Comparison of ENCODE assay signal across 2 cellular contexts in the genomic region with DNA sequence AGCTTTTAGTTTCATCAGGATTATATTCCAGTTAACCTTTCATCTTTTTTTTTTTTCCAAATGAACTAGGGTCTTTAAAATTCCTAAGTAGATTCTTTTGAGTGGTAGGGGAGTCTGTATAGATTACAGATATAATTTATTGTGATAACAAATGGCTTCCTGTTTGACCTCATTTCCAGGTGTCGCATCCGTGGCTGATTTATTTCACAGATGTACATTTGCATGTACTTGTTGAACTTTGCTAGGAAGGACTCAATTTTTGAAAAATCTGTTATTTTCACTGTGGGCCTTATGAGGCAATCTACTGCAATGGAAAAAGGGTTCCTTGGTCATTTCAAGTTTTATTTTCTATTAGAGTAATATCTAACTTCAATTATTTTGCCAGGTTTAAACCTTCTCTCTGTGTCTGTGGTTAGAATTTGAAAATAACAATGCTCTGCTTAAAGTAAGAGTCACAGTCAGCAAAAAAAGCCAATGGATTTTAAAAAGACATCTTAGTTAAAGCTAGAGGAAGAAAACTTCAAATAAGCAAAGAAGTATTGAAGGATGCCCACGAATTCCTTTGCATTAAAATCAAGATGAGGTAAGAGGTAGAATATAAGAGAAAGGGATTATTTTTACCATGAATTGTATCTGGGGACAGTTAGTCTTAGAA.
TF ChIP-seq lines count a peak whose summit lies in the region.

No MANE protein-coding gene starts in this region.

TF ChIP-seq in HepG2, 621 proteins besides CTCF, POLR2A, EP300 and RAD21:
- TF ChIP-seq, protein P1, sequence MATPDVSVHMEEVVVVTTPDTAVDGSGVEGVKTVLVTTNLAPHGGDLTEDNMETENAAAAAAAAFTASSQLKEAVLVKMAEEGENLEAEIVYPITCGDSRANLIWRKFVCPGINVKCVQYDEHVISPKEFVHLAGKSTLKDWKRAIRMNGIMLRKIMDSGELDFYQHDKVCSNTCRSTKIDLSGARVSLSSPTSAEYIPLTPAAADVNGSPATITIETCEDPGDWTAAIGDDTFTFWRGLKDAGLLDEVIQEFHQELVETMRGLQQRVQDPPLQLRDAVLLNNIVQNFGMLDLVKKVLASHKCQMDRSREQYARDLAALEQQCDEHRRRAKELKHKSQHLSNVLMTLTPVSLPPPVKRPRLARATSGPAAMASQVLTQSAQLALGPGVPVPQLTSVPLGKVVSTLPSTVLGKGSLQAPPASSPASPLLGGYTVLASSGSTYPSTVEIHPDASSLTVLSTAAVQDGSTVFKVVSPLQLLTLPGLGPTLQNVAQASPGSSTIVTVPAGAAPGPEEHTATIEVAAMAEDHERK (CRISPR knock-in tag; IDR thresholded peaks at IDR 0.05; ENCODE audit: low read depth) = no peak
- TF ChIP-seq TCF7 (IDR thresholded peaks at IDR 0.05; ENCODE audit: low read depth) = no peak
- TF ChIP-seq HHEX (CRISPR knock-in tag; IDR thresholded peaks at IDR 0.05) = no peak
- peak; percentile 76 to 79 for TF ChIP-seq MAFK (conservative IDR thresholded peaks at IDR 0.05 in 1 of 2, IDR thresholded peaks at IDR 0.05 in 1 of 2; ENCODE audit: low read length in 2 of 2)
- TF ChIP-seq ZBTB21 (CRISPR knock-in tag; IDR thresholded peaks at IDR 0.05) = no peak
- TF ChIP-seq MAFF (IDR thresholded peaks at IDR 0.05; ENCODE audit: low read depth, low read length) = peak; percentile 51; the same call in 1 of the 2 replicates
- no peak for TF ChIP-seq PPARG (CRISPR knock-in tag; conservative IDR thresholded peaks at IDR 0.05)
- TF ChIP-seq ETV5 (CRISPR knock-in tag; IDR thresholded peaks at IDR 0.05; ENCODE audit: borderline replicate concordance) = no peak
- TF ChIP-seq ZSCAN30 (CRISPR knock-in tag; IDR thresholded peaks at IDR 0.05) = no peak
- no peak for TF ChIP-seq ERF (CRISPR knock-in tag; IDR thresholded peaks at IDR 0.05)
- TF ChIP-seq, protein P2, sequence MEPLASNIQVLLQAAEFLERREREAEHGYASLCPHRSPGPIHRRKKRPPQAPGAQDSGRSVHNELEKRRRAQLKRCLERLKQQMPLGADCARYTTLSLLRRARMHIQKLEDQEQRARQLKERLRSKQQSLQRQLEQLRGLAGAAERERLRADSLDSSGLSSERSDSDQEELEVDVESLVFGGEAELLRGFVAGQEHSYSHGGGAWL (CRISPR knock-in tag; IDR thresholded peaks at IDR 0.05) = no peak
- TF ChIP-seq, protein P3, sequence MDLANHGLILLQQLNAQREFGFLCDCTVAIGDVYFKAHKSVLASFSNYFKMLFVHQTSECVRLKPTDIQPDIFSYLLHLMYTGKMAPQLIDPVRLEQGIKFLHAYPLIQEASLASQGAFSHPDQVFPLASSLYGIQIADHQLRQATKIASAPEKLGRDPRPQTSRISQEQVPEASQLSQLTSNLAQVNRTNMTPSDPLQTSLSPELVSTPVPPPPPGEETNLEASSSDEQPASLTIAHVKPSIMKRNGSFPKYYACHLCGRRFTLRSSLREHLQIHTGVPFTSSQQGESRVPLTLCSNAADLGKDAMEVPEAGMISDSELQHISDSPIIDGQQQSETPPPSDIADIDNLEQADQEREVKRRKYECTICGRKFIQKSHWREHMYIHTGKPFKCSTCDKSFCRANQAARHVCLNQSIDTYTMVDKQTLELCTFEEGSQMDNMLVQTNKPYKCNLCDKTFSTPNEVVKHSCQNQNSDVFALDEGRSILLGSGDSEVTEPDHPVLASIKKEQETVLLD (CRISPR knock-in tag; IDR thresholded peaks at IDR 0.05; ENCODE audit: low read depth) = no peak
- TF ChIP-seq, protein P4, sequence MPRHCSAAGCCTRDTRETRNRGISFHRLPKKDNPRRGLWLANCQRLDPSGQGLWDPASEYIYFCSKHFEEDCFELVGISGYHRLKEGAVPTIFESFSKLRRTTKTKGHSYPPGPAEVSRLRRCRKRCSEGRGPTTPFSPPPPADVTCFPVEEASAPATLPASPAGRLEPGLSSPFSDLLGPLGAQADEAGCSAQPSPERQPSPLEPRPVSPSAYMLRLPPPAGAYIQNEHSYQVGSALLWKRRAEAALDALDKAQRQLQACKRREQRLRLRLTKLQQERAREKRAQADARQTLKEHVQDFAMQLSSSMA (CRISPR knock-in tag; IDR thresholded peaks at IDR 0.05) = no peak

TF ChIP-seq in IMR-90, 13 proteins besides CTCF, POLR2A, EP300 and RAD21:
- no peak for TF ChIP-seq FOS (IDR thresholded peaks at IDR 0.05; ENCODE audit: low read depth, low read length)
- peak; percentile 52; the same call in 1 of the 2 replicates for TF ChIP-seq MAFK (IDR thresholded peaks at IDR 0.05; ENCODE audit: low read depth, low read length)
